Comparison of ENCODE assay signal across 18 cellular contexts in genomic region chr1:204124639-204125038, GRCh38. TPM values are rescaled to one million over a fixed set of nuclear protein-coding genes. Genes with fewer than 3 reads are reported as not detected.
DNase-seq lines count a peak whose midpoint lies in the region; ATAC-seq and TF ChIP-seq lines count a peak whose summit lies in the region.
"Had no signal": no experiment of that assay in that cellular context is flagged by ENCODE, and none has a peak within 500 bp of the region (broad histone marks: within the 10 kb centered on the region; RNA-seq: fewer than 3 reads in every experiment).

No MANE protein-coding gene starts in this region.

- no peak overlapping the region for H3K9ac ChIP-seq in IMR-90 (ENCODE audit: low read depth, low read length)
- H3K9ac ChIP-seq in trophoblast cell (ENCODE audit: low read length), result no peak overlapping the region
- H3K9ac ChIP-seq: BLaER1 treated with 17β-estradiol and CSF1 and Interleukin-3, amounts not matched to agents 10 nM and 100 nM had no signal

- H3K27me3 ChIP-seq in CD8-positive, alpha-beta T cell (ENCODE audit: insufficient read depth, low read length), result no peaks in the 10 kb centered on the region
- H3K27me3 ChIP-seq in IMR-90 (ENCODE audit: control insufficient read depth, insufficient read depth, low read length) (no peaks in the 10 kb centered on the region), trophoblast cell (ENCODE audit: insufficient read depth, low read length) (no peaks in the 10 kb centered on the region)
- H3K27me3 ChIP-seq: BLaER1 treated with 17β-estradiol and CSF1 and Interleukin-3, amounts not matched to agents 10 nM and 100 nM had no signal

- no peak overlapping the region for H2BK20ac ChIP-seq in IMR-90 (ENCODE audit: low read depth, low read length)

- TF ChIP-seq POLR2A in IMR-90 (IDR thresholded peaks at IDR 0.05; ENCODE audit: low read depth, low read length), result no peak

- no peaks in the 10 kb centered on the region for H3K9me3 Mint-ChIP-seq in CD8-positive, alpha-beta T cell
- no peaks in the 10 kb centered on the region for H3K9me3 Mint-ChIP-seq in nephron progenitor cell
- H3K9me3 Mint-ChIP-seq: CD4-positive, CD25-positive, alpha-beta regulatory T cell; IgD-negative memory B cell had no signal

- no TSS peak for BruUV-seq in IMR-90 (replicated peaks; lab: Mats Ljungman, UMichigan)

- H4K91ac ChIP-seq in IMR-90 (ENCODE audit: insufficient read depth, low read depth, low read length), result no peak overlapping the region
- no peak overlapping the region for H4K91ac ChIP-seq in trophoblast cell (ENCODE audit: low read depth, low read length)

- H2BK12ac ChIP-seq in trophoblast cell (ENCODE audit: low read length), result no peak overlapping the region

- H2BK120ac ChIP-seq in IMR-90 (ENCODE audit: low read depth, low read length) (no peak overlapping the region), trophoblast cell (ENCODE audit: insufficient read depth, low read length, poor library complexity) (no peak overlapping the region)

- H4K5ac ChIP-seq in IMR-90 (ENCODE audit: low read depth, low read length), result no peak overlapping the region

- peaks cover 7% of the 10 kb centered on the region for H3K4me1 ChIP-seq in CD8-positive, alpha-beta T cell (ENCODE audit: insufficient read depth, low read length)
- H3K4me1 ChIP-seq in IMR-90 (ENCODE audit: control insufficient read depth, insufficient read depth, low read length) (peaks cover 5% of the 10 kb centered on the region; the same call in 1 of the 2 replicates), trophoblast cell (ENCODE audit: control insufficient read depth in 1 of 2, insufficient read depth in 2 of 2, low read length in 2 of 2) (peaks cover 0 to 3% of the 10 kb centered on the region in 2 experiments)

- H3K9me3 ChIP-seq in CD8-positive, alpha-beta T cell (ENCODE audit: low read length), result no peaks in the 10 kb centered on the region
- H3K9me3 ChIP-seq in IMR-90 (ENCODE audit: control insufficient read depth, insufficient read depth, low read length) (no peaks in the 10 kb centered on the region), trophoblast cell (ENCODE audit: insufficient read depth, low read depth, low read length) (peaks cover 2% of the 10 kb centered on the region)
- H3K9me3 ChIP-seq: BLaER1 treated with 17β-estradiol and CSF1 and Interleukin-3, amounts not matched to agents 10 nM and 100 nM; HAP-1 had no signal

- H4K8ac ChIP-seq in IMR-90 (ENCODE audit: low read depth in 2 of 2, low read length in 2 of 2) (no peak overlapping the region), trophoblast cell (ENCODE audit: low read depth, low read length) (no peak overlapping the region)

- H3K23ac ChIP-seq in IMR-90 (ENCODE audit: low read depth, low read length) (no peak overlapping the region), trophoblast cell (ENCODE audit: low read length) (no peak overlapping the region)

- no peak for ATAC-seq in CD8-positive, alpha-beta T cell
- no peak for ATAC-seq in IMR-90 (ENCODE audit: low read depth)

- H3K27me3 Mint-ChIP-seq in CD8-positive, alpha-beta T cell (ENCODE audit: low read depth), result no peaks in the 10 kb centered on the region
- H3K27me3 Mint-ChIP-seq in nephron progenitor cell (ENCODE audit: low read depth, poor library complexity), result no peaks in the 10 kb centered on the region

- no peaks in the 10 kb centered on the region for H3K79me2 ChIP-seq in trophoblast cell (ENCODE audit: control insufficient read depth, insufficient read depth, low read length, poor library complexity)

- TF ChIP-seq RAD21 in IMR-90 (IDR thresholded peaks at IDR 0.05; ENCODE audit: low read length), result no peak

- no peaks in the 10 kb centered on the region for H4K20me1 ChIP-seq in IMR-90 (ENCODE audit: insufficient read depth, low read length)
- H4K20me1 ChIP-seq: BLaER1 treated with 17β-estradiol and CSF1 and Interleukin-3, amounts not matched to agents 10 nM and 100 nM had no signal

- H3K18ac ChIP-seq in IMR-90 (ENCODE audit: low read depth, low read length), result no peak overlapping the region
- no peak overlapping the region for H3K18ac ChIP-seq in trophoblast cell (ENCODE audit: low read length)

- CTCF ChIA-PET in CD8-positive, alpha-beta T cell (lab: Charles Lee), result interaction anchor here (1.4 kb wide), 1 partner anchor 239 kb away, joined by 4 read pairs; no protein-coding TSS in a partner anchor
- CTCF ChIA-PET in IMR-90 (lab: Yijun Ruan, JAX), result interaction anchor here (0.6 to 7.8 kb wide), 2 partner anchors 254 to 1970 kb away, joined by 3 to 95 read pairs; no protein-coding TSS in a partner anchor
- CTCF ChIA-PET in RWPE1 (lab: Yijun Ruan, JAX), result interaction anchor here (0.6 to 2.9 kb wide), 3 partner anchors 18 to 1290 kb away, joined by 3 to 13 read pairs (median 4); no protein-coding TSS in a partner anchor

- H3K27ac Mint-ChIP-seq in CD8-positive, alpha-beta T cell, result peak overlapping the region; percentile 21
- H3K27ac Mint-ChIP-seq in nephron progenitor cell, result peak overlapping the region; percentile 97
- H3K27ac Mint-ChIP-seq: CD4-positive, CD25-positive, alpha-beta regulatory T cell; IgD-negative memory B cell had no signal

- H2BK15ac ChIP-seq in IMR-90 (ENCODE audit: low read depth, low read length), result no peak overlapping the region

- no peaks in the 10 kb centered on the region for H3K36me3 Mint-ChIP-seq in CD8-positive, alpha-beta T cell
- peaks cover 45% of the 10 kb centered on the region for H3K36me3 Mint-ChIP-seq in nephron progenitor cell (ENCODE audit: low read depth)
- H3K36me3 Mint-ChIP-seq: CD4-positive, CD25-positive, alpha-beta regulatory T cell; IgD-negative memory B cell had no signal

- H3K36me3 ChIP-seq in CD8-positive, alpha-beta T cell (ENCODE audit: insufficient read depth, low read length), result no peaks in the 10 kb centered on the region
- peaks cover 7% of the 10 kb centered on the region for H3K36me3 ChIP-seq in IMR-90 (ENCODE audit: control insufficient read depth, insufficient read depth, low read length)
- peaks cover 53 to 67% of the 10 kb centered on the region in 2 experiments for H3K36me3 ChIP-seq in trophoblast cell (ENCODE audit: control insufficient read depth in 1 of 2, insufficient read depth in 2 of 2, low read length in 2 of 2)

- no peak for TF ChIP-seq CTCF in CD8-positive, alpha-beta T cell (IDR thresholded peaks at IDR 0.05)
- TF ChIP-seq CTCF in IMR-90 (conservative IDR thresholded peaks at IDR 0.05; ENCODE audit: low read depth, low read length), result no peak
- TF ChIP-seq CTCF in nephron progenitor cell (IDR thresholded peaks at IDR 0.05), result no peak
- TF ChIP-seq CTCF in RWPE1 (conservative IDR thresholded peaks at IDR 0.05; ENCODE audit: low read depth), result no peak

- H3K4me2 ChIP-seq in IMR-90 (ENCODE audit: low read depth, low read length) (no peak overlapping the region), trophoblast cell (ENCODE audit: low read length) (no peak overlapping the region)
- H3K4me2 ChIP-seq: BLaER1 treated with 17β-estradiol and CSF1 and Interleukin-3, amounts not matched to agents 10 nM and 100 nM had no signal

- WGBS in IMR-90 (ENCODE audit: extremely low coverage in 2 of 2, insufficient read length in 1 of 2), 2 experiments, result 96% methylated on average over 9 of the region's 22 CpGs; no CpG with 5 or more reads in 1 of the 2 experiments
- no CpG with 5 or more reads among the region's 22 CpGs for WGBS in trophoblast cell (ENCODE audit: extremely low coverage, insufficient coverage, insufficient read length)

- dilution Hi-C loops in IMR-90 (cut with HindIII; ENCODE audit: low sequenced_read_pairs, unreplicated experiment), result loop anchor here (25.0 kb wide), 1 partner anchor 262 kb away; the partner anchor contains the start of gene SNRPE

- H2BK5ac ChIP-seq in IMR-90 (ENCODE audit: low read depth, low read length, poor library complexity, severe bottlenecking) (no peak overlapping the region), trophoblast cell (ENCODE audit: low read depth, low read length, poor library complexity) (no peak overlapping the region)

- 0 out of 2 replicates have a peak overlapping the region, but pooled peaks have one; percentile 3 for H2AK5ac ChIP-seq in IMR-90 (ENCODE audit: low read depth, low read length)
- no peak overlapping the region for H2AK5ac ChIP-seq in trophoblast cell (ENCODE audit: low read length)

- H3K9me1 ChIP-seq in IMR-90 (ENCODE audit: insufficient read depth, low read length), result no peaks in the 10 kb centered on the region

- no peak overlapping the region for H3K4me3 Mint-ChIP-seq in CD8-positive, alpha-beta T cell
- H3K4me3 Mint-ChIP-seq in nephron progenitor cell, result no peak overlapping the region
- H3K4me3 Mint-ChIP-seq: CD4-positive, CD25-positive, alpha-beta regulatory T cell; IgD-negative memory B cell had no signal

- no peak overlapping the region for H3K56ac ChIP-seq in IMR-90 (ENCODE audit: extremely low read depth, insufficient read depth, low read length)

- H2AFZ ChIP-seq in IMR-90 (replicated peaks; ENCODE audit: low read length, poor library complexity), result no peak overlapping the region
- no peak overlapping the region for H2AFZ ChIP-seq in trophoblast cell (ENCODE audit: insufficient read depth, low read length, poor library complexity)

- intact Hi-C loops in CD8-positive, alpha-beta T cell (cut with DNase I, micrococcal nuclease), result loop anchor here in 1 of 2 experiments (5.0 to 10.0 kb wide), 2 partner anchors 500 to 857 kb away; partner anchors contain the start of gene ATP2B4
- intact Hi-C loops in IMR-90 (cut with micrococcal nuclease), result no loop called here

- H3K79me1 ChIP-seq in IMR-90 (ENCODE audit: low read depth in 1 of 2, low read length in 2 of 2), result no peaks in the 10 kb centered on the region
- peaks cover 2% of the 10 kb centered on the region for H3K79me1 ChIP-seq in trophoblast cell (ENCODE audit: low read length)

- H4K12ac ChIP-seq in trophoblast cell (ENCODE audit: low read depth, low read length), result no peak overlapping the region

- H3K14ac ChIP-seq in IMR-90 (replicated peaks; ENCODE audit: low read depth, low read length), result no peak overlapping the region
- H3K14ac ChIP-seq in trophoblast cell (ENCODE audit: low read length), result no peak overlapping the region

- H2AK9ac ChIP-seq in IMR-90 (replicated peaks; ENCODE audit: low read depth, low read length, poor library complexity), result peak overlapping the region; percentile 15

- POLR2A ChIA-PET in CD8-positive, alpha-beta T cell (lab: Charles Lee), result no interaction called here
- POLR2A ChIA-PET in IMR-90 (lab: Charles Lee; ENCODE audit: unreplicated experiment) (no interaction called here), RWPE1 (lab: Yijun Ruan, JAX; ENCODE audit: low non-redundant PET) (no interaction called here)

- no peak overlapping the region for H3K4me3 ChIP-seq in CD8-positive, alpha-beta T cell (ENCODE audit: low read depth, low read length)
- no peak overlapping the region for H3K4me3 ChIP-seq in IMR-90 (ENCODE audit: insufficient read depth, low read depth, low read length)
- peak overlapping the region; percentile 5 for H3K4me3 ChIP-seq in trophoblast cell (ENCODE audit: low read depth, low read length)
- H3K4me3 ChIP-seq: BLaER1 treated with 17β-estradiol and CSF1 and Interleukin-3, amounts not matched to agents 10 nM and 100 nM; HAP-1 had no signal

- H3K4ac ChIP-seq in IMR-90 (ENCODE audit: low read depth, low read length) (no peak overlapping the region), trophoblast cell (ENCODE audit: low read depth, low read length) (no peak overlapping the region)

- H3K27ac ChIP-seq in CD8-positive, alpha-beta T cell (ENCODE audit: low read depth, low read length), result no peak overlapping the region
- H3K27ac ChIP-seq in IMR-90 (ENCODE audit: insufficient read depth, low read length) (no peak overlapping the region), trophoblast cell (ENCODE audit: low read depth, low read length) (no peak overlapping the region), RWPE1 (no peak overlapping the region)
- H3K27ac ChIP-seq: BLaER1 treated with 17β-estradiol and CSF1 and Interleukin-3, amounts not matched to agents 10 nM and 100 nM; HL-60 had no signal

- DNase-seq in CD8-positive, alpha-beta T cell, result no peak
- no peak for DNase-seq in IMR-90
- DNase-seq in nephron progenitor cell, result no peak
- DNase-seq in trophoblast cell, result no peak
- no peak for DNase-seq in stimulated activated CD4-positive, alpha-beta T cell treated with anti-CD3 and anti-CD28 coated beads, Interleukin-2, amount 100 ng/mL, for 24 hours
- no peak for DNase-seq in HT-29 (ENCODE audit: low spot score)
- no peak for DNase-seq in RWPE1 (ENCODE audit: low spot score)
- DNase-seq: ACHN; Calu3; CD4-positive, CD25-positive, alpha-beta regulatory T cell; DMS 273 treated with DMSO at 0.1 percent for 48 hours; GOT3; KG1 had no signal

- peaks cover 10% of the 10 kb centered on the region for H3K4me1 Mint-ChIP-seq in CD8-positive, alpha-beta T cell (ENCODE audit: low read depth)
- peaks cover 54% of the 10 kb centered on the region for H3K4me1 Mint-ChIP-seq in nephron progenitor cell

- in situ Hi-C loops in IMR-90 (cut with MboI; ENCODE audit: low sequenced_read_pairs), result loop anchor here (5.0 kb wide), 1 partner anchor 252 kb away; no protein-coding TSS in a partner anchor

RNA-seq across cellular contexts. Expression of gene ETNK2, which starts 27.2 kb away (rescaled TPM):
- 10 to 100 TPM; 13.4 to 17.0 TPM for total RNA-seq in CD8-positive, alpha-beta T cell
- 24.7 and 26.0 TPM in 2 replicates for total RNA-seq in IMR-90 (2012; rRNA removed)
- polyA plus RNA-seq in IMR-90 (2012; rRNA removed), result 17.8 and 18.9 TPM in 2 replicates
- polyA plus RNA-seq in IMR-90 (2012; cell fraction: cytosol; rRNA removed), result 12.8 and 21.9 TPM in 2 replicates
- polyA plus RNA-seq in IMR-90 (2012; cell fraction: nucleus; rRNA removed; ENCODE audit: low replicate concordance), result 9.1 and 9.2 TPM in 2 replicates
- polyA plus RNA-seq in trophoblast cell (2013), result 7.7 and 8.1 TPM in 2 replicates
- 0.15 TPM in 1 of 2 replicates, not detected in the other for total RNA-seq in HT-29 (2014; rRNA removed; shearing (Covaris generic))

RNA-seq across cellular contexts. Expression of gene REN, which starts 41.5 kb away (rescaled TPM):
- not detected for total RNA-seq in CD8-positive, alpha-beta T cell
- total RNA-seq in IMR-90 (2012; rRNA removed), result 0.28 and 0.54 TPM in 2 replicates
- 1.1 and 1.2 TPM in 2 replicates for polyA plus RNA-seq in IMR-90 (2012; rRNA removed)
- polyA plus RNA-seq in IMR-90 (2012; cell fraction: cytosol; rRNA removed), result 0.27 and 0.78 TPM in 2 replicates
- polyA plus RNA-seq in IMR-90 (2012; cell fraction: nucleus; rRNA removed; ENCODE audit: low replicate concordance), result 0.63 and 0.83 TPM in 2 replicates
- polyA plus RNA-seq in trophoblast cell (2013), result 0.04 TPM in 1 of 2 replicates, not detected in the other
- total RNA-seq in HT-29 (2014; rRNA removed; shearing (Covaris generic)), result 10.7 and 15.6 TPM in 2 replicates
- total RNA-seq: Calu3; CD4-positive, CD25-positive, alpha-beta regulatory T cell; Daoy had no signal
- polyA plus RNA-seq: CD4-positive, CD25-positive, alpha-beta regulatory T cell; IgD-negative memory B cell had no signal

RNA-seq across cellular contexts. Expression of gene SOX13, which starts 51.7 kb away (rescaled TPM):
- total RNA-seq in CD8-positive, alpha-beta T cell, result 1 to 10 TPM; 2.0 to 2.4 TPM
- total RNA-seq in IMR-90 (2012; rRNA removed), result 0.54 and 0.56 TPM in 2 replicates
- polyA plus RNA-seq in IMR-90 (2012; rRNA removed), result 3.5 TPM in 2 replicates
- polyA plus RNA-seq in IMR-90 (2012; cell fraction: cytosol; rRNA removed), result 3.2 and 3.5 TPM in 2 replicates
- 9.6 and 15.9 TPM in 2 replicates for polyA plus RNA-seq in IMR-90 (2012; cell fraction: nucleus; rRNA removed; ENCODE audit: low replicate concordance)
- polyA plus RNA-seq in trophoblast cell (2013), result 79.8 and 85.3 TPM in 2 replicates
- 28.7 and 32.8 TPM in 2 replicates for total RNA-seq in HT-29 (2014; rRNA removed; shearing (Covaris generic))
- polyA plus RNA-seq: CD4-positive, CD25-positive, alpha-beta regulatory T cell had no signal

Comparison
In these comparisons a context has a peak if more than half of its experiments do, and no peak if none do; other contexts are left out.
1. RNA of gene ETNK2, which starts 27.2 kb away (total RNA-seq): 24.7 to 26.0 TPM in IMR-90 and 13.4 to 17.0 TPM in CD8-positive, alpha-beta T cell; 0.15 TPM in HT-29; every median in the first group is over 10 times any median in the second.